Comparison of ENCODE assay signal across 19 cellular contexts in genomic region chr20:23612385-23612784, GRCh38. TPM values are rescaled to one million over a fixed set of nuclear protein-coding genes. Genes with fewer than 3 reads are reported as not detected.
"Had no signal": no experiment of that assay in that cellular context is flagged by ENCODE, and none has a peak within 500 bp of the region (broad histone marks: within the 10 kb centered on the region; RNA-seq: fewer than 3 reads in every experiment).

No MANE protein-coding gene starts in this region.

- DNase-seq: activated CD4-positive, alpha-beta T cell treated with anti-CD3 and anti-CD28 coated beads for 4 hours; activated CD4-positive, alpha-beta T cell treated with anti-CD3 and anti-CD28 coated beads, Interleukin-2, amount 50 U/mL, for 48 hours; activated CD8-positive, alpha-beta memory T cell treated with anti-CD3 and anti-CD28 coated beads, Interleukin-2, amount 10 ng/mL, durations not matched to agents 7 days and 5 days; activated effector memory CD4-positive, alpha-beta T cell treated with Interleukin-2 at 50 U/mL for 16 hours; activated naive CD4-positive, alpha-beta T cell; activated T-cell treated with anti-CD3 and anti-CD28 coated beads, Interleukin-2, amount 50 U/mL, for 24 hours; amniotic stem cell; Karpas-422; NCI-H1105 treated with DMSO at 0.1 percent for 48 hours; NCI-H1436 treated with DMSO at 0.1 percent for 48 hours; NCI-H187; NCI-H2081; NCI-H510A treated with DMSO at 0.1 percent for 48 hours; PC-3; SHP77 treated with DMSO at 0.1 percent for 48 hours had no signal

- ATAC-seq: activated CD4-positive, CD25-positive, alpha-beta regulatory T cell treated with anti-CD3 and anti-CD28 coated beads, Interleukin-2, amount 50 U/mL, for 24 hours; activated CD8-positive, alpha-beta memory T cell treated with anti-CD3 and anti-CD28 coated beads, Interleukin-2, amount 10 ng/mL, durations not matched to agents 7 days and 5 days; PC-3 had no signal

RNA-seq across cellular contexts. Expression of gene CST9, which starts 6.7 kb away (rescaled TPM):
- total RNA-seq: activated CD8-positive, alpha-beta memory T cell treated with anti-CD3 and anti-CD28 coated beads, Interleukin-2, amount 10 ng/mL, durations not matched to agents 7 days and 5 days; activated T-helper 1 cell treated with anti-CD3 and anti-CD28 coated beads, Interleukin-12 subunit alpha, Interleukin-12 subunit beta, Interleukin-2, Interleukin-4 antibody, amounts not matched to agents 30 ng/mL and 10 ng/mL and 1 ng/mL, durations not matched to agents 14 hours and 24 hours and 36 hours; astrocyte; PC-3; SK-MEL-5 had no signal

RNA-seq across cellular contexts. Expression of gene CST9L, which starts 44.1 kb away (rescaled TPM):
- total RNA-seq: activated CD8-positive, alpha-beta memory T cell treated with anti-CD3 and anti-CD28 coated beads, Interleukin-2, amount 10 ng/mL, durations not matched to agents 7 days and 5 days; activated T-helper 1 cell treated with anti-CD3 and anti-CD28 coated beads, Interleukin-12 subunit alpha, Interleukin-12 subunit beta, Interleukin-2, Interleukin-4 antibody, amounts not matched to agents 30 ng/mL and 10 ng/mL and 1 ng/mL, durations not matched to agents 14 hours and 24 hours and 36 hours; astrocyte; PC-3; SK-MEL-5 had no signal
